1 cellular context compared by ENCODE assay signal in the genomic region with DNA sequence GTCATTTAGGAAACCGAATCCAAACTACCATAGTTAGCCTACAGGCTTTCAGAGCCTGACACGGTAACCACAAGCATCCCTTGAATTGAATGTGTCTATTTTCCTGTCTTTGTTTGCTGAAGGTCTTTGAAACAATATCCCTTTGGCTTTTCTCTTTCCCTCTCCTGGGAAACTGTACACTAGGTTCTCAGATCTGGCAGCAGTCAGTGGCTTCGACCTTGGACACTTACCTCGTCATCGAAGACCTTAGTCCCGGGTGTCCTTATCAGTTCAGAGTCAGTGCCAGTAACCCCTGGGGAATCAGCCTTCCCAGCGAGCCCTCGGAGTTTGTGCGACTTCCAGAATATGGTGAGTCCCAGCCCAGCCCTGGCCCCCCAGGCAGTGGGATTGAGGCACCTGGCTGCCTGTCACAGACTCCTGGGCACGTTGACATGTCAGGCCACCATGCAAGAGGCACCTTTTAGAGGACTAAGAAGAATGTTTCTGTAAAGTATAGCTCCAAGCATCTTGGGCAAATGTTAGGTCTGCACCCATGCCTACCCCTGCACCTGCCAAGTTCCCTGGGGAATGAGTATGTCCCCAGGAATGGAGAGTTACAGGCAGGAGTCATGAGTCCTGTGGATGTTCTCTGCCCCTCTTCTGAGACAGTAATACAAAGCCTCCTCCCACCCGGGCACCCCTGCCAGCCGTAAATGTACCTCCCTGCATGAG.
TF ChIP-seq lines count a peak whose summit lies in the region.

No MANE protein-coding gene starts in this region.

TF ChIP-seq in HepG2, 621 proteins besides CTCF, POLR2A, EP300 and RAD21 (continued from another document and continues in another):
- peak; percentile 93 for TF ChIP-seq ESRRA (CRISPR knock-in tag; IDR thresholded peaks at IDR 0.05; ENCODE audit: low read depth)
- peak; percentile 33; the same call in 1 of the 2 replicates for TF ChIP-seq ZNF724P (CRISPR knock-in tag; IDR thresholded peaks at IDR 0.05; ENCODE audit: borderline replicate concordance)
- TF ChIP-seq, protein P1, sequence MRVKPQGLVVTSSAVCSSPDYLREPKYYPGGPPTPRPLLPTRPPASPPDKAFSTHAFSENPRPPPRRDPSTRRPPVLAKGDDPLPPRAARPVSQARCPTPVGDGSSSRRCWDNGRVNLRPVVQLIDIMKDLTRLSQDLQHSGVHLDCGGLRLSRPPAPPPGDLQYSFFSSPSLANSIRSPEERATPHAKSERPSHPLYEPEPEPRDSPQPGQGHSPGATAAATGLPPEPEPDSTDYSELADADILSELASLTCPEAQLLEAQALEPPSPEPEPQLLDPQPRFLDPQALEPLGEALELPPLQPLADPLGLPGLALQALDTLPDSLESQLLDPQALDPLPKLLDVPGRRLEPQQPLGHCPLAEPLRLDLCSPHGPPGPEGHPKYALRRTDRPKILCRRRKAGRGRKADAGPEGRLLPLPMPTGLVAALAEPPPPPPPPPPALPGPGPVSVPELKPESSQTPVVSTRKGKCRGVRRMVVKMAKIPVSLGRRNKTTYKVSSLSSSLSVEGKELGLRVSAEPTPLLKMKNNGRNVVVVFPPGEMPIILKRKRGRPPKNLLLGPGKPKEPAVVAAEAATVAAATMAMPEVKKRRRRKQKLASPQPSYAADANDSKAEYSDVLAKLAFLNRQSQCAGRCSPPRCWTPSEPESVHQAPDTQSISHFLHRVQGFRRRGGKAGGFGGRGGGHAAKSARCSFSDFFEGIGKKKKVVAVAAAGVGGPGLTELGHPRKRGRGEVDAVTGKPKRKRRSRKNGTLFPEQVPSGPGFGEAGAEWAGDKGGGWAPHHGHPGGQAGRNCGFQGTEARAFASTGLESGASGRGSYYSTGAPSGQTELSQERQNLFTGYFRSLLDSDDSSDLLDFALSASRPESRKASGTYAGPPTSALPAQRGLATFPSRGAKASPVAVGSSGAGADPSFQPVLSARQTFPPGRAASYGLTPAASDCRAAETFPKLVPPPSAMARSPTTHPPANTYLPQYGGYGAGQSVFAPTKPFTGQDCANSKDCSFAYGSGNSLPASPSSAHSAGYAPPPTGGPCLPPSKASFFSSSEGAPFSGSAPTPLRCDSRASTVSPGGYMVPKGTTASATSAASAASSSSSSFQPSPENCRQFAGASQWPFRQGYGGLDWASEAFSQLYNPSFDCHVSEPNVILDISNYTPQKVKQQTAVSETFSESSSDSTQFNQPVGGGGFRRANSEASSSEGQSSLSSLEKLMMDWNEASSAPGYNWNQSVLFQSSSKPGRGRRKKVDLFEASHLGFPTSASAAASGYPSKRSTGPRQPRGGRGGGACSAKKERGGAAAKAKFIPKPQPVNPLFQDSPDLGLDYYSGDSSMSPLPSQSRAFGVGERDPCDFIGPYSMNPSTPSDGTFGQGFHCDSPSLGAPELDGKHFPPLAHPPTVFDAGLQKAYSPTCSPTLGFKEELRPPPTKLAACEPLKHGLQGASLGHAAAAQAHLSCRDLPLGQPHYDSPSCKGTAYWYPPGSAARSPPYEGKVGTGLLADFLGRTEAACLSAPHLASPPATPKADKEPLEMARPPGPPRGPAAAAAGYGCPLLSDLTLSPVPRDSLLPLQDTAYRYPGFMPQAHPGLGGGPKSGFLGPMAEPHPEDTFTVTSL (CRISPR knock-in tag; IDR thresholded peaks at IDR 0.05; ENCODE audit: borderline replicate concordance), result peak; percentile 74; the same call in 1 of the 2 replicates
- no peak for TF ChIP-seq CC2D1A (CRISPR knock-in tag; IDR thresholded peaks at IDR 0.05)
- TF ChIP-seq ZSCAN30 (CRISPR knock-in tag; IDR thresholded peaks at IDR 0.05), result no peak
- TF ChIP-seq, protein P2, sequence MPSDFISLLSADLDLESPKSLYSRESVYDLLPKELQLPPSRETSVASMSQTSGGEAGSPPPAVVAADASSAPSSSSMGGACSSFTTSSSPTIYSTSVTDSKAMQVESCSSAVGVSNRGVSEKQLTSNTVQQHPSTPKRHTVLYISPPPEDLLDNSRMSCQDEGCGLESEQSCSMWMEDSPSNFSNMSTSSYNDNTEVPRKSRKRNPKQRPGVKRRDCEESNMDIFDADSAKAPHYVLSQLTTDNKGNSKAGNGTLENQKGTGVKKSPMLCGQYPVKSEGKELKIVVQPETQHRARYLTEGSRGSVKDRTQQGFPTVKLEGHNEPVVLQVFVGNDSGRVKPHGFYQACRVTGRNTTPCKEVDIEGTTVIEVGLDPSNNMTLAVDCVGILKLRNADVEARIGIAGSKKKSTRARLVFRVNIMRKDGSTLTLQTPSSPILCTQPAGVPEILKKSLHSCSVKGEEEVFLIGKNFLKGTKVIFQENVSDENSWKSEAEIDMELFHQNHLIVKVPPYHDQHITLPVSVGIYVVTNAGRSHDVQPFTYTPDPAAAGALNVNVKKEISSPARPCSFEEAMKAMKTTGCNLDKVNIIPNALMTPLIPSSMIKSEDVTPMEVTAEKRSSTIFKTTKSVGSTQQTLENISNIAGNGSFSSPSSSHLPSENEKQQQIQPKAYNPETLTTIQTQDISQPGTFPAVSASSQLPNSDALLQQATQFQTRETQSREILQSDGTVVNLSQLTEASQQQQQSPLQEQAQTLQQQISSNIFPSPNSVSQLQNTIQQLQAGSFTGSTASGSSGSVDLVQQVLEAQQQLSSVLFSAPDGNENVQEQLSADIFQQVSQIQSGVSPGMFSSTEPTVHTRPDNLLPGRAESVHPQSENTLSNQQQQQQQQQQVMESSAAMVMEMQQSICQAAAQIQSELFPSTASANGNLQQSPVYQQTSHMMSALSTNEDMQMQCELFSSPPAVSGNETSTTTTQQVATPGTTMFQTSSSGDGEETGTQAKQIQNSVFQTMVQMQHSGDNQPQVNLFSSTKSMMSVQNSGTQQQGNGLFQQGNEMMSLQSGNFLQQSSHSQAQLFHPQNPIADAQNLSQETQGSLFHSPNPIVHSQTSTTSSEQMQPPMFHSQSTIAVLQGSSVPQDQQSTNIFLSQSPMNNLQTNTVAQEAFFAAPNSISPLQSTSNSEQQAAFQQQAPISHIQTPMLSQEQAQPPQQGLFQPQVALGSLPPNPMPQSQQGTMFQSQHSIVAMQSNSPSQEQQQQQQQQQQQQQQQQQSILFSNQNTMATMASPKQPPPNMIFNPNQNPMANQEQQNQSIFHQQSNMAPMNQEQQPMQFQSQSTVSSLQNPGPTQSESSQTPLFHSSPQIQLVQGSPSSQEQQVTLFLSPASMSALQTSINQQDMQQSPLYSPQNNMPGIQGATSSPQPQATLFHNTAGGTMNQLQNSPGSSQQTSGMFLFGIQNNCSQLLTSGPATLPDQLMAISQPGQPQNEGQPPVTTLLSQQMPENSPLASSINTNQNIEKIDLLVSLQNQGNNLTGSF (CRISPR knock-in tag; IDR thresholded peaks at IDR 0.05), result no peak
- peak; percentile 63; the same call in 1 of the 2 replicates for TF ChIP-seq KAT8 (CRISPR knock-in tag; IDR thresholded peaks at IDR 0.05)
- TF ChIP-seq HOXA3 (CRISPR knock-in tag; IDR thresholded peaks at IDR 0.05), result peak; percentile 75; the same call in 1 of the 2 replicates
- peak; percentile 39; the same call in 1 of the 2 replicates for TF ChIP-seq MIER3 (CRISPR knock-in tag; IDR thresholded peaks at IDR 0.05; ENCODE audit: borderline replicate concordance)
- 0 out of 2 replicates have a peak, but pooled peaks have one; percentile 32 for TF ChIP-seq ZNF160 (CRISPR knock-in tag; IDR thresholded peaks at IDR 0.05)
- no peak for TF ChIP-seq FLYWCH1 (CRISPR knock-in tag; IDR thresholded peaks at IDR 0.05)
- TF ChIP-seq, protein P3, sequence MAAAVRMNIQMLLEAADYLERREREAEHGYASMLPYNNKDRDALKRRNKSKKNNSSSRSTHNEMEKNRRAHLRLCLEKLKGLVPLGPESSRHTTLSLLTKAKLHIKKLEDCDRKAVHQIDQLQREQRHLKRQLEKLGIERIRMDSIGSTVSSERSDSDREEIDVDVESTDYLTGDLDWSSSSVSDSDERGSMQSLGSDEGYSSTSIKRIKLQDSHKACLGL (CRISPR knock-in tag; IDR thresholded peaks at IDR 0.05), result no peak; the same call in 1 of the 2 replicates
- peak; percentile 53; the same call in 1 of the 2 replicates for TF ChIP-seq RFXAP (CRISPR knock-in tag; IDR thresholded peaks at IDR 0.05; ENCODE audit: borderline replicate concordance)
- TF ChIP-seq, protein P4, sequence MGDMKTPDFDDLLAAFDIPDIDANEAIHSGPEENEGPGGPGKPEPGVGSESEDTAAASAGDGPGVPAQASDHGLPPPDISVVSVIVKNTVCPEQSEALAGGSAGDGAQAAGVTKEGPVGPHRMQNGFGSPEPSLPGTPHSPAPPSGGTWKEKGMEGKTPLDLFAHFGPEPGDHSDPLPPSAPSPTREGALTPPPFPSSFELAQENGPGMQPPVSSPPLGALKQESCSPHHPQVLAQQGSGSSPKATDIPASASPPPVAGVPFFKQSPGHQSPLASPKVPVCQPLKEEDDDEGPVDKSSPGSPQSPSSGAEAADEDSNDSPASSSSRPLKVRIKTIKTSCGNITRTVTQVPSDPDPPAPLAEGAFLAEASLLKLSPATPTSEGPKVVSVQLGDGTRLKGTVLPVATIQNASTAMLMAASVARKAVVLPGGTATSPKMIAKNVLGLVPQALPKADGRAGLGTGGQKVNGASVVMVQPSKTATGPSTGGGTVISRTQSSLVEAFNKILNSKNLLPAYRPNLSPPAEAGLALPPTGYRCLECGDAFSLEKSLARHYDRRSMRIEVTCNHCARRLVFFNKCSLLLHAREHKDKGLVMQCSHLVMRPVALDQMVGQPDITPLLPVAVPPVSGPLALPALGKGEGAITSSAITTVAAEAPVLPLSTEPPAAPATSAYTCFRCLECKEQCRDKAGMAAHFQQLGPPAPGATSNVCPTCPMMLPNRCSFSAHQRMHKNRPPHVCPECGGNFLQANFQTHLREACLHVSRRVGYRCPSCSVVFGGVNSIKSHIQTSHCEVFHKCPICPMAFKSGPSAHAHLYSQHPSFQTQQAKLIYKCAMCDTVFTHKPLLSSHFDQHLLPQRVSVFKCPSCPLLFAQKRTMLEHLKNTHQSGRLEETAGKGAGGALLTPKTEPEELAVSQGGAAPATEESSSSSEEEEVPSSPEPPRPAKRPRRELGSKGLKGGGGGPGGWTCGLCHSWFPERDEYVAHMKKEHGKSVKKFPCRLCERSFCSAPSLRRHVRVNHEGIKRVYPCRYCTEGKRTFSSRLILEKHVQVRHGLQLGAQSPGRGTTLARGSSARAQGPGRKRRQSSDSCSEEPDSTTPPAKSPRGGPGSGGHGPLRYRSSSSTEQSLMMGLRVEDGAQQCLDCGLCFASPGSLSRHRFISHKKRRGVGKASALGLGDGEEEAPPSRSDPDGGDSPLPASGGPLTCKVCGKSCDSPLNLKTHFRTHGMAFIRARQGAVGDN (CRISPR knock-in tag; IDR thresholded peaks at IDR 0.05), result peak; percentile 88
- TF ChIP-seq ZNF317 (CRISPR knock-in tag; IDR thresholded peaks at IDR 0.05), result no peak
- TF ChIP-seq ZNF484 (CRISPR knock-in tag; IDR thresholded peaks at IDR 0.05; ENCODE audit: borderline replicate concordance, low read depth), result no peak
- TF ChIP-seq, protein P5, sequence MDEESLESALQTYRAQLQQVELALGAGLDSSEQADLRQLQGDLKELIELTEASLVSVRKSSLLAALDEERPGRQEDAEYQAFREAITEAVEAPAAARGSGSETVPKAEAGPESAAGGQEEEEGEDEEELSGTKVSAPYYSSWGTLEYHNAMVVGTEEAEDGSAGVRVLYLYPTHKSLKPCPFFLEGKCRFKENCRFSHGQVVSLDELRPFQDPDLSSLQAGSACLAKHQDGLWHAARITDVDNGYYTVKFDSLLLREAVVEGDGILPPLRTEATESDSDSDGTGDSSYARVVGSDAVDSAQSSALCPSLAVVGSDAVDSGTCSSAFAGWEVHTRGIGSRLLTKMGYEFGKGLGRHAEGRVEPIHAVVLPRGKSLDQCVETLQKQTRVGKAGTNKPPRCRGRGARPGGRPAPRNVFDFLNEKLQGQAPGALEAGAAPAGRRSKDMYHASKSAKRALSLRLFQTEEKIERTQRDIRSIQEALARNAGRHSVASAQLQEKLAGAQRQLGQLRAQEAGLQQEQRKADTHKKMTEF (CRISPR knock-in tag; IDR thresholded peaks at IDR 0.05), result peak; percentile 79
- peak; percentile 71 for TF ChIP-seq ZEB1 (IDR thresholded peaks at IDR 0.05; ENCODE audit: insufficient replicate concordance, low read depth)
- peak; percentile 34; the same call in 1 of the 2 replicates for TF ChIP-seq ELF1 (CRISPR knock-in tag; IDR thresholded peaks at IDR 0.05)
- TF ChIP-seq, protein P6, sequence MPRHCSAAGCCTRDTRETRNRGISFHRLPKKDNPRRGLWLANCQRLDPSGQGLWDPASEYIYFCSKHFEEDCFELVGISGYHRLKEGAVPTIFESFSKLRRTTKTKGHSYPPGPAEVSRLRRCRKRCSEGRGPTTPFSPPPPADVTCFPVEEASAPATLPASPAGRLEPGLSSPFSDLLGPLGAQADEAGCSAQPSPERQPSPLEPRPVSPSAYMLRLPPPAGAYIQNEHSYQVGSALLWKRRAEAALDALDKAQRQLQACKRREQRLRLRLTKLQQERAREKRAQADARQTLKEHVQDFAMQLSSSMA (CRISPR knock-in tag; IDR thresholded peaks at IDR 0.05), result no peak
- TF ChIP-seq, protein P7, sequence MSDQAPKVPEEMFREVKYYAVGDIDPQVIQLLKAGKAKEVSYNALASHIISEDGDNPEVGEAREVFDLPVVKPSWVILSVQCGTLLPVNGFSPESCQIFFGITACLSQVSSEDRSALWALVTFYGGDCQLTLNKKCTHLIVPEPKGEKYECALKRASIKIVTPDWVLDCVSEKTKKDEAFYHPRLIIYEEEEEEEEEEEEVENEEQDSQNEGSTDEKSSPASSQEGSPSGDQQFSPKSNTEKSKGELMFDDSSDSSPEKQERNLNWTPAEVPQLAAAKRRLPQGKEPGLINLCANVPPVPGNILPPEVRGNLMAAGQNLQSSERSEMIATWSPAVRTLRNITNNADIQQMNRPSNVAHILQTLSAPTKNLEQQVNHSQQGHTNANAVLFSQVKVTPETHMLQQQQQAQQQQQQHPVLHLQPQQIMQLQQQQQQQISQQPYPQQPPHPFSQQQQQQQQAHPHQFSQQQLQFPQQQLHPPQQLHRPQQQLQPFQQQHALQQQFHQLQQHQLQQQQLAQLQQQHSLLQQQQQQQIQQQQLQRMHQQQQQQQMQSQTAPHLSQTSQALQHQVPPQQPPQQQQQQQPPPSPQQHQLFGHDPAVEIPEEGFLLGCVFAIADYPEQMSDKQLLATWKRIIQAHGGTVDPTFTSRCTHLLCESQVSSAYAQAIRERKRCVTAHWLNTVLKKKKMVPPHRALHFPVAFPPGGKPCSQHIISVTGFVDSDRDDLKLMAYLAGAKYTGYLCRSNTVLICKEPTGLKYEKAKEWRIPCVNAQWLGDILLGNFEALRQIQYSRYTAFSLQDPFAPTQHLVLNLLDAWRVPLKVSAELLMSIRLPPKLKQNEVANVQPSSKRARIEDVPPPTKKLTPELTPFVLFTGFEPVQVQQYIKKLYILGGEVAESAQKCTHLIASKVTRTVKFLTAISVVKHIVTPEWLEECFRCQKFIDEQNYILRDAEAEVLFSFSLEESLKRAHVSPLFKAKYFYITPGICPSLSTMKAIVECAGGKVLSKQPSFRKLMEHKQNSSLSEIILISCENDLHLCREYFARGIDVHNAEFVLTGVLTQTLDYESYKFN (CRISPR knock-in tag; conservative IDR thresholded peaks at IDR 0.05), result peak; percentile 87
- TF ChIP-seq, protein P8, sequence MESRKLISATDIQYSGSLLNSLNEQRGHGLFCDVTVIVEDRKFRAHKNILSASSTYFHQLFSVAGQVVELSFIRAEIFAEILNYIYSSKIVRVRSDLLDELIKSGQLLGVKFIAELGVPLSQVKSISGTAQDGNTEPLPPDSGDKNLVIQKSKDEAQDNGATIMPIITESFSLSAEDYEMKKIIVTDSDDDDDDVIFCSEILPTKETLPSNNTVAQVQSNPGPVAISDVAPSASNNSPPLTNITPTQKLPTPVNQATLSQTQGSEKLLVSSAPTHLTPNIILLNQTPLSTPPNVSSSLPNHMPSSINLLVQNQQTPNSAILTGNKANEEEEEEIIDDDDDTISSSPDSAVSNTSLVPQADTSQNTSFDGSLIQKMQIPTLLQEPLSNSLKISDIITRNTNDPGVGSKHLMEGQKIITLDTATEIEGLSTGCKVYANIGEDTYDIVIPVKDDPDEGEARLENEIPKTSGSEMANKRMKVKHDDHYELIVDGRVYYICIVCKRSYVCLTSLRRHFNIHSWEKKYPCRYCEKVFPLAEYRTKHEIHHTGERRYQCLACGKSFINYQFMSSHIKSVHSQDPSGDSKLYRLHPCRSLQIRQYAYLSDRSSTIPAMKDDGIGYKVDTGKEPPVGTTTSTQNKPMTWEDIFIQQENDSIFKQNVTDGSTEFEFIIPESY (CRISPR knock-in tag; IDR thresholded peaks at IDR 0.05), result 0 out of 2 replicates have a peak, but pooled peaks have one; percentile 27
